ENCODE assay signal across 1 cellular context in genomic region chr18:3451989-3452749, GRCh38.
TF ChIP-seq lines count a peak whose summit lies in the region.

No MANE protein-coding gene starts in this region.

TF ChIP-seq in HEK293, 187 proteins besides CTCF, POLR2A, EP300 and RAD21 (continued from another document and continues in another):
- no peak for TF ChIP-seq ZNF280C (tag by site-specific recombination; IDR thresholded peaks at IDR 0.05)
- TF ChIP-seq GLI2 (tag by site-specific recombination; IDR thresholded peaks at IDR 0.05; ENCODE audit: borderline replicate concordance, low read depth) = no peak
- TF ChIP-seq OSR2 (tag by site-specific recombination; IDR thresholded peaks at IDR 0.05) = no peak
- TF ChIP-seq ZBTB26 (tag by site-specific recombination; optimal IDR thresholded peaks at IDR 0.05) = peak; percentile 42
- TF ChIP-seq TRIM28 (IDR thresholded peaks at IDR 0.05; ENCODE audit: borderline replicate concordance, low read length) = no peak
- no peak for TF ChIP-seq ZNF488 (tag by site-specific recombination; IDR thresholded peaks at IDR 0.05)
- no peak for TF ChIP-seq ZNF2 (tag by site-specific recombination; IDR thresholded peaks at IDR 0.05)
- TF ChIP-seq ZNF423 (tag by site-specific recombination; IDR thresholded peaks at IDR 0.05) = no peak
- TF ChIP-seq ZSCAN4 (tag by site-specific recombination; IDR thresholded peaks at IDR 0.05) = no peak
- TF ChIP-seq ZNF670 (tag by site-specific recombination; IDR thresholded peaks at IDR 0.05; ENCODE audit: low read depth) = no peak
- 0 out of 2 replicates have a peak, but pooled peaks have one; percentile 15 for TF ChIP-seq ZSCAN30 (tag by site-specific recombination; IDR thresholded peaks at IDR 0.05)
- peak; percentile 84 for TF ChIP-seq PRDM1 (tag by site-specific recombination; IDR thresholded peaks at IDR 0.05)
- TF ChIP-seq ZNF138 (tag by site-specific recombination; IDR thresholded peaks at IDR 0.05; ENCODE audit: borderline replicate concordance) = no peak
- no peak for TF ChIP-seq ZSCAN5A (tag by site-specific recombination; IDR thresholded peaks at IDR 0.05)
- no peak for TF ChIP-seq ZNF558 (tag by site-specific recombination; IDR thresholded peaks at IDR 0.05)
- peak; percentile 84 for TF ChIP-seq ZNF335 (tag by site-specific recombination; conservative IDR thresholded peaks at IDR 0.05)
- TF ChIP-seq ZNF843 (tag by site-specific recombination; IDR thresholded peaks at IDR 0.05) = no peak
- no peak for TF ChIP-seq ZNF707 (tag by site-specific recombination; IDR thresholded peaks at IDR 0.05)
- TF ChIP-seq KLF1 (tag by site-specific recombination; IDR thresholded peaks at IDR 0.05) = 0 out of 2 replicates have a peak, but pooled peaks have one; percentile 6
- no peak for TF ChIP-seq ZNF629 (tag by site-specific recombination; IDR thresholded peaks at IDR 0.05)
- no peak for TF ChIP-seq ZNF18 (tag by site-specific recombination; IDR thresholded peaks at IDR 0.05)
- TF ChIP-seq ZNF362 (tag by site-specific recombination; IDR thresholded peaks at IDR 0.05) = no peak
- TF ChIP-seq ZNF701 (tag by site-specific recombination; IDR thresholded peaks at IDR 0.05) = no peak
- TF ChIP-seq WT1 (tag by site-specific recombination; IDR thresholded peaks at IDR 0.05) = no peak
- no peak for TF ChIP-seq ZIC2 (tag by site-specific recombination; IDR thresholded peaks at IDR 0.05)
- no peak for TF ChIP-seq ZNF521 (tag by site-specific recombination; IDR thresholded peaks at IDR 0.05)
- no peak; the same call in 1 of the 2 replicates for TF ChIP-seq GLIS1 (tag by site-specific recombination; IDR thresholded peaks at IDR 0.05)
- TF ChIP-seq ZSCAN23 (tag by site-specific recombination; IDR thresholded peaks at IDR 0.05) = no peak
- TF ChIP-seq ZBTB17 (tag by site-specific recombination; IDR thresholded peaks at IDR 0.05) = no peak
- TF ChIP-seq MYNN (tag by site-specific recombination; IDR thresholded peaks at IDR 0.05; ENCODE audit: borderline replicate concordance) = no peak
- no peak for TF ChIP-seq ZNF311 (tag by site-specific recombination; IDR thresholded peaks at IDR 0.05; ENCODE audit: borderline replicate concordance)
- TF ChIP-seq ZNF16 (tag by site-specific recombination; IDR thresholded peaks at IDR 0.05; ENCODE audit: low read depth) = no peak
- peak; percentile 38 for TF ChIP-seq ZBTB8A (tag by site-specific recombination; IDR thresholded peaks at IDR 0.05)
- no peak for TF ChIP-seq ZNF600 (tag by site-specific recombination; IDR thresholded peaks at IDR 0.05)
- TF ChIP-seq ZNF513 (tag by site-specific recombination; IDR thresholded peaks at IDR 0.05) = no peak
- TF ChIP-seq ZNF514 (tag by site-specific recombination; IDR thresholded peaks at IDR 0.05) = no peak
- no peak for TF ChIP-seq ZNF19 (tag by site-specific recombination; IDR thresholded peaks at IDR 0.05; ENCODE audit: low read depth)
- TF ChIP-seq ZNF768 (tag by site-specific recombination; IDR thresholded peaks at IDR 0.05) = no peak
- no peak for TF ChIP-seq IKZF3 (tag by site-specific recombination; IDR thresholded peaks at IDR 0.05)
- no peak for TF ChIP-seq ZBTB44 (tag by site-specific recombination; IDR thresholded peaks at IDR 0.05)
- no peak for TF ChIP-seq ZNF274 (IDR thresholded peaks at IDR 0.05; ENCODE audit: low read length)
- TF ChIP-seq ZNF274 (tag by site-specific recombination; IDR thresholded peaks at IDR 0.05; ENCODE audit: borderline replicate concordance) = no peak
- no peak for TF ChIP-seq ZBTB7A (tag by site-specific recombination; IDR thresholded peaks at IDR 0.05; ENCODE audit: low read depth)
- no peak for TF ChIP-seq ZNF221 (tag by site-specific recombination; IDR thresholded peaks at IDR 0.05; ENCODE audit: borderline replicate concordance)
- TF ChIP-seq ZNF280D (tag by site-specific recombination; IDR thresholded peaks at IDR 0.05) = no peak
- no peak for TF ChIP-seq ZNF776 (tag by site-specific recombination; IDR thresholded peaks at IDR 0.05; ENCODE audit: borderline replicate concordance)
- no peak for TF ChIP-seq MZF1 (tag by site-specific recombination; IDR thresholded peaks at IDR 0.05; ENCODE audit: borderline replicate concordance)
- TF ChIP-seq ZNF184 (tag by site-specific recombination; IDR thresholded peaks at IDR 0.05) = no peak
